20 cellular contexts compared by ENCODE assay signal in the genomic region with DNA sequence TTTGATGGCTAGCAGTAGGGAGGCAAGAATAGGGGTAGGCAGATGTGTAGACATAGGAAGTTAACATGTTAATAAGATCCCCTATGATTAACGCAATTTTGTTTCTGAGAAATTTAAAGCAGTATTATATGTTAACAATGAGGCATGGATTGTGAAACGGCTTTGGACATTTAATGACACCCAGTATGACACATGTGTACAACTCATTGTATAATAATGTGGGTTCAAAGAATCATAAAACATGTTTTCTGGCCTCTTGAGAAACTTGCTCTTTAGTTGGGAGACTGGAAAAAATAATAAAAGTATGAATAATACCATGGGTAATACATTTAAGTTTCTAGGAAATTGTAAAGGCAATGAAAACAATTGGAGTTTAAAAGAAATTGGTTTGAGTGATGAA.
DNase-seq lines count a peak whose midpoint lies in the region; TF ChIP-seq lines count a peak whose summit lies in the region.
"Had no signal": no experiment of that assay in that cellular context is flagged by ENCODE, and none has a peak within 500 bp of the region (broad histone marks: within the 10 kb centered on the region; RNA-seq: fewer than 3 reads in every experiment).

No MANE protein-coding gene starts in this region.

- peak; percentile 37 for DNase-seq in MCF 10A (ENCODE audit: unreplicated experiment)
- no peak for DNase-seq in breast epithelium (ENCODE audit: low spot score in 2 of 2)
- DNase-seq in epithelial cell of esophagus (ENCODE audit: low read depth): peak; percentile 71
- peak; percentile 6 to 18 for DNase-seq in foreskin fibroblast
- DNase-seq in NCI-H748 (lab: John Stamatoyannopoulos, UW; ENCODE audit: unreplicated experiment): no peak
- DNase-seq in NCI-H1105 (lab: John Stamatoyannopoulos, UW): no peak
- no peak for DNase-seq in NCI-H774 (lab: John Stamatoyannopoulos, UW)
- DNase-seq in central memory CD4-positive, alpha-beta T cell: no peak
- DNase-seq: ACHN; CD8-positive, alpha-beta T cell; DMS153; NCI-H1092 treated with DMSO at 0.1 percent for 48 hours; NCI-H2029; NCI-H226; NCI-H524; OCI-M1; SHP77 had no signal

- CTCF ChIA-PET in MCF 10A (lab: Yijun Ruan, JAX): no interaction called here

- H3K27me3 ChIP-seq in breast epithelium: no peaks in the 10 kb centered on the region
- H3K27me3 ChIP-seq: BLaER1 treated with 17β-estradiol and CSF1 and Interleukin-3, amounts not matched to agents 10 nM and 100 nM had no signal

- no peaks in the 10 kb centered on the region for H3K4me1 ChIP-seq in breast epithelium
- H3K4me1 ChIP-seq: BLaER1 treated with 17β-estradiol and CSF1 and Interleukin-3, amounts not matched to agents 10 nM and 100 nM had no signal

- no peaks in the 10 kb centered on the region for H3K36me3 ChIP-seq in breast epithelium
- H3K36me3 ChIP-seq: BLaER1 treated with 17β-estradiol and CSF1 and Interleukin-3, amounts not matched to agents 10 nM and 100 nM had no signal

- TF ChIP-seq POLR2A in breast epithelium (IDR thresholded peaks at IDR 0.05): no peak

- H3K36me3 Mint-ChIP-seq in MCF 10A (ENCODE audit: insufficient read depth, unreplicated experiment): peaks cover 6% of the 10 kb centered on the region
- H3K36me3 Mint-ChIP-seq: CD8-positive, alpha-beta T cell had no signal

- intact Hi-C loops in MCF 10A (cut with micrococcal nuclease) (no loop called here), breast epithelium (cut with DNase I; ENCODE audit: low total_unique reads) (no loop called here)

- H3K9me3 ChIP-seq in breast epithelium: no peaks in the 10 kb centered on the region
- H3K9me3 ChIP-seq: BLaER1 treated with 17β-estradiol and CSF1 and Interleukin-3, amounts not matched to agents 10 nM and 100 nM had no signal

- peaks cover 12% of the 10 kb centered on the region for H3K4me1 Mint-ChIP-seq in MCF 10A (ENCODE audit: insufficient read depth, unreplicated experiment)

- no peaks in the 10 kb centered on the region for H3K9me3 Mint-ChIP-seq in MCF 10A (ENCODE audit: unreplicated experiment)
- H3K9me3 Mint-ChIP-seq: CD8-positive, alpha-beta T cell had no signal

- POLR2A ChIA-PET in MCF 10A (lab: Yijun Ruan, JAX): interaction anchor here (1.2 kb wide), 1 partner anchor 22 kb away, joined by 3 read pairs; no protein-coding TSS in a partner anchor

- H3K27ac Mint-ChIP-seq in MCF 10A (ENCODE audit: low read depth, unreplicated experiment): peak overlapping the region; percentile 57
- H3K27ac Mint-ChIP-seq: CD8-positive, alpha-beta T cell had no signal

- H3K4me3 ChIP-seq in breast epithelium (no peak overlapping the region), epithelial cell of esophagus (ENCODE audit: low read length) (no peak overlapping the region), foreskin fibroblast (ENCODE audit: low read depth in 1 of 2, low read length in 2 of 2) (no peak overlapping the region)
- H3K4me3 ChIP-seq: BLaER1 treated with 17β-estradiol and CSF1 and Interleukin-3, amounts not matched to agents 10 nM and 100 nM; K562 had no signal

- TF ChIP-seq CTCF in MCF 10A (IDR thresholded peaks at IDR 0.05; ENCODE audit: unreplicated experiment): no peak
- no peak for TF ChIP-seq CTCF in breast epithelium (IDR thresholded peaks at IDR 0.05)
- no peak for TF ChIP-seq CTCF in epithelial cell of esophagus (IDR thresholded peaks at IDR 0.05; ENCODE audit: insufficient read depth, low read depth, low read length, missing control alignments)
- no peak for TF ChIP-seq CTCF in foreskin fibroblast (IDR thresholded peaks at IDR 0.05; ENCODE audit: low read depth, low read length)

- no peak overlapping the region for H3K4me3 Mint-ChIP-seq in MCF 10A (ENCODE audit: unreplicated experiment)
- H3K4me3 Mint-ChIP-seq: CD8-positive, alpha-beta T cell had no signal

- H3K27me3 Mint-ChIP-seq in MCF 10A (ENCODE audit: insufficient read depth, unreplicated experiment): no peaks in the 10 kb centered on the region

- H3K27ac ChIP-seq in breast epithelium: no peak overlapping the region
- H3K27ac ChIP-seq: 22Rv1; BLaER1 treated with 17β-estradiol and CSF1 and Interleukin-3, amounts not matched to agents 10 nM and 100 nM had no signal

- BruUV-seq in MCF 10A (replicated peaks; lab: Mats Ljungman, UMichigan): no TSS peak

Comparison
In these comparisons a context has a peak if more than half of its experiments do, and no peak if none do; other contexts are left out.
1. DNase-seq: peak in MCF 10A (single experiment), epithelial cell of esophagus (single experiment) and foreskin fibroblast (2 of 2); none in breast epithelium (0 of 2), NCI-H748 (single experiment), NCI-H1105 (single experiment), NCI-H774 (single experiment) and central memory CD4-positive, alpha-beta T cell (single experiment).